ENCODE assay signal across 1 cellular context in the genomic region with DNA sequence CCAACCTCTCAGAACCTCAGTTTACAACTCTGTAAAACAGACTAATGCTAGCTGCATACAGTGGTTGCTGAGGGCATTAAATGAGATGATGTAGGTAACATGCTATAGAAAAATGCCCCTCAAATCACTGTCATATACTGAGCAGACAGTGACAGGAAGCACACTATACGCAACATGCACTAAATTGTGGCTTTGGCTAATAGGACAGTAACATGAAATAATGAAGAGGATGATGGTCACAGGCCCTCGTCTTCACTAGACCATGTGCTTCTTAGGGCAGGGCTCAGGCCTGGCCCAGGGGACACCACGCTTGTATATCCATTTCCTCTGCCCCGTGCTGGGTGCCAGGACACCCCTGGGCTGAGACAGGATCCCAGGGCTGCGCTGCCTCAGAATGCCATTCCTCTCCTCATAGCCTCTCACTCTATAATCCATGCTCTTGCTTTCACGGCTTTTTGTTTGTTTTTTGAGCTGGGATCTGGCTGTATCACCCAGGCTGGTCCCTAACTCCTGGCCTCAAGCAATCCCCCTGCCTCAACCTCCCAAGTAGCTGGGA.
TF ChIP-seq lines count a peak whose summit lies in the region.

No MANE protein-coding gene starts in this region.

TF ChIP-seq in IMR-90, 13 proteins besides CTCF, POLR2A, EP300 and RAD21 (continued from another document):
- TF ChIP-seq, protein P1, sequence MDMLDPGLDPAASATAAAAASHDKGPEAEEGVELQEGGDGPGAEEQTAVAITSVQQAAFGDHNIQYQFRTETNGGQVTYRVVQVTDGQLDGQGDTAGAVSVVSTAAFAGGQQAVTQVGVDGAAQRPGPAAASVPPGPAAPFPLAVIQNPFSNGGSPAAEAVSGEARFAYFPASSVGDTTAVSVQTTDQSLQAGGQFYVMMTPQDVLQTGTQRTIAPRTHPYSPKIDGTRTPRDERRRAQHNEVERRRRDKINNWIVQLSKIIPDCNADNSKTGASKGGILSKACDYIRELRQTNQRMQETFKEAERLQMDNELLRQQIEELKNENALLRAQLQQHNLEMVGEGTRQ (IDR thresholded peaks at IDR 0.05; ENCODE audit: low read depth, low read length): no peak
- TF ChIP-seq BHLHE40 (IDR thresholded peaks at IDR 0.05; ENCODE audit: low read depth, low read length): no peak
- no peak for TF ChIP-seq MXI1 (IDR thresholded peaks at IDR 0.05; ENCODE audit: borderline replicate concordance, low read depth, low read length)
- no peak for TF ChIP-seq RCOR1 (IDR thresholded peaks at IDR 0.05; ENCODE audit: insufficient replicate concordance, low read length)
- TF ChIP-seq, protein P2, sequence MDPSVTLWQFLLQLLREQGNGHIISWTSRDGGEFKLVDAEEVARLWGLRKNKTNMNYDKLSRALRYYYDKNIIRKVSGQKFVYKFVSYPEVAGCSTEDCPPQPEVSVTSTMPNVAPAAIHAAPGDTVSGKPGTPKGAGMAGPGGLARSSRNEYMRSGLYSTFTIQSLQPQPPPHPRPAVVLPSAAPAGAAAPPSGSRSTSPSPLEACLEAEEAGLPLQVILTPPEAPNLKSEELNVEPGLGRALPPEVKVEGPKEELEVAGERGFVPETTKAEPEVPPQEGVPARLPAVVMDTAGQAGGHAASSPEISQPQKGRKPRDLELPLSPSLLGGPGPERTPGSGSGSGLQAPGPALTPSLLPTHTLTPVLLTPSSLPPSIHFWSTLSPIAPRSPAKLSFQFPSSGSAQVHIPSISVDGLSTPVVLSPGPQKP (IDR thresholded peaks at IDR 0.05; ENCODE audit: borderline replicate concordance, low read depth, low read length): no peak
- TF ChIP-seq NFE2L2 (IDR thresholded peaks at IDR 0.05; ENCODE audit: low read depth, low read length): no peak
- TF ChIP-seq MAZ (IDR thresholded peaks at IDR 0.05; ENCODE audit: borderline replicate concordance, low read depth, low read length): no peak
TF ChIP-seq in IMR-90: peak in this region for 0.
